Comparison of ENCODE assay signal across 17 cellular contexts in genomic region chr7:4799508-4800268, GRCh38. TPM values are rescaled to one million over a fixed set of nuclear protein-coding genes. Genes with fewer than 3 reads are reported as not detected.
DNase-seq lines count a peak whose midpoint lies in the region; ATAC-seq, FAIRE-seq and TF ChIP-seq lines count a peak whose summit lies in the region.
"Had no signal": no experiment of that assay in that cellular context is flagged by ENCODE, and none has a peak within 500 bp of the region (broad histone marks: within the 10 kb centered on the region; RNA-seq: fewer than 3 reads in every experiment).

No MANE protein-coding gene starts in this region.

- no peak for TF ChIP-seq POLR2A in A549 (IDR thresholded peaks at IDR 0.05; ENCODE audit: low read length)

- CTCF ChIA-PET in A549 (lab: Yijun Ruan, JAX) = interaction anchor here (0.8 to 6.3 kb wide), 14 partner anchors 8 to 374 kb away, joined by 3 to 58 read pairs (median 7); partner anchors contain the start of gene RADIL
- CTCF ChIA-PET in WTC11 (lab: Charles Lee) = interaction anchor here (0.8 to 4.4 kb wide), 6 partner anchors 16 to 287 kb away, joined by 3 to 36 read pairs (median 4); partner anchors contain the start of genes AP5Z1 and RADIL

- no peak for TF ChIP-seq EP300 in A549 (IDR thresholded peaks at IDR 0.05)

- no peaks in the 10 kb centered on the region for H3K27me3 ChIP-seq in left ventricle myocardium inferior (ENCODE audit: low read depth)
- H3K27me3 ChIP-seq: vagina had no signal

- H3K4me1 ChIP-seq in A549 (no peaks in the 10 kb centered on the region), left ventricle myocardium inferior (peaks cover 23% of the 10 kb centered on the region)

- H3K4me3 Mint-ChIP-seq in WTC11 = no peak overlapping the region
- H3K4me3 Mint-ChIP-seq: naive B cell; T-helper 1 cell treated with Interleukin-12 subunit alpha and Interleukin-12 subunit beta and Interleukin-4 antibody, amounts not matched to agents 30 μg/mL and 1 μg/mL, for 36 hours had no signal

- no peak for FAIRE-seq in A549 (lab: Jason Lieb, UNC)

- no peaks in the 10 kb centered on the region for H3K36me3 ChIP-seq in left ventricle myocardium inferior
- H3K36me3 ChIP-seq: stomach, vagina had no signal

- no peak overlapping the region for H3K4me2 ChIP-seq in A549

- H3K4me1 Mint-ChIP-seq in WTC11 = peaks cover 4% of the 10 kb centered on the region

- no peaks in the 10 kb centered on the region for H3K9me3 Mint-ChIP-seq in WTC11
- H3K9me3 Mint-ChIP-seq: naive B cell; T-helper 1 cell treated with Interleukin-12 subunit alpha and Interleukin-12 subunit beta and Interleukin-4 antibody, amounts not matched to agents 30 μg/mL and 1 μg/mL, for 36 hours had no signal

- DNase-seq in A549 (ENCODE audit: low read depth in 1 of 2, low spot score in 1 of 2) (no peak), ELF-1 (ENCODE audit: low read depth, low spot score) (peak; percentile 47), WTC11 (ENCODE audit: low spot score) (no peak), left ventricle myocardium inferior (peak; percentile 72)
- DNase-seq: activated CD8-positive, alpha-beta memory T cell treated with anti-CD3 and anti-CD28 coated beads, Interleukin-2, amount 50 U/mL, for 4 hours; activated naive CD4-positive, alpha-beta T cell; naive B cell; NCI-H2029; NCI-H69; stimulated activated CD4-positive, alpha-beta T cell treated with anti-CD3 and anti-CD28 coated beads, Interleukin-12 subunit alpha, Interleukin-12 subunit beta, amount 100 ng/mL, for 4 hours; stomach had no signal

- H3K27ac Mint-ChIP-seq in WTC11 = no peak overlapping the region

- intact Hi-C loops in left ventricle myocardium inferior (cut with micrococcal nuclease) = loop anchor here (10.0 kb wide), 1 partner anchor 285 kb away; no protein-coding TSS in a partner anchor

- no peak for TF ChIP-seq CTCF in A549 (IDR thresholded peaks at IDR 0.05)
- TF ChIP-seq CTCF in WTC11 (IDR thresholded peaks at IDR 0.05) = no peak
- no peak for TF ChIP-seq CTCF in left ventricle myocardium inferior (IDR thresholded peaks at IDR 0.05; ENCODE audit: borderline replicate concordance)

- H3K4me3 ChIP-seq in A549 (no peak overlapping the region), left ventricle myocardium inferior (no peak overlapping the region)
- H3K4me3 ChIP-seq: stomach, vagina had no signal

- POLR2A ChIA-PET in A549 (lab: Yijun Ruan, JAX) (no interaction called here), WTC11 (lab: Charles Lee) (interaction anchor here (1.2 kb wide), 1 partner anchor 14 kb away, joined by 3 read pairs; no protein-coding TSS in a partner anchor)

- ATAC-seq in A549 (peak; percentile 13 to 16; a peak in 3 of 6 replicates), WTC11 (peak; percentile 8), HG02623 (IDR thresholded peaks at IDR 0.05; ENCODE audit: unreplicated experiment) (no peak), GM19023 (IDR thresholded peaks at IDR 0.05; ENCODE audit: unreplicated experiment) (no peak), GM18498 (IDR thresholded peaks at IDR 0.05; ENCODE audit: unreplicated experiment) (no peak), HG02870 (IDR thresholded peaks at IDR 0.05; ENCODE audit: unreplicated experiment) (no peak)

- WGBS in A549 (ENCODE audit: missing lambda C conversion rate) = 78% methylated on average over 20 of the region's 39 CpGs

- H3K9me3 ChIP-seq in A549 (no peaks in the 10 kb centered on the region), left ventricle myocardium inferior (replicated peaks) (no peaks in the 10 kb centered on the region)
- H3K9me3 ChIP-seq: stomach, vagina had no signal

- H3K27ac ChIP-seq in A549 (no peak overlapping the region), left ventricle myocardium inferior (replicated peaks) (peak overlapping the region; percentile 33)
- H3K27ac ChIP-seq: stomach, vagina had no signal

- H3K27me3 Mint-ChIP-seq in WTC11 (ENCODE audit: low read depth) = no peaks in the 10 kb centered on the region
- H3K27me3 Mint-ChIP-seq: naive B cell had no signal

- H3K36me3 Mint-ChIP-seq in WTC11 = no peaks in the 10 kb centered on the region
- H3K36me3 Mint-ChIP-seq: naive B cell had no signal

- TF ChIP-seq RAD21 in A549 (conservative IDR thresholded peaks at IDR 0.05 in 1 of 2, IDR thresholded peaks at IDR 0.05 in 1 of 2) = no peak

TF ChIP-seq in A549, 52 proteins besides CTCF, POLR2A, EP300 and RAD21:
- TF ChIP-seq HEYL (CRISPR knock-in tag; IDR thresholded peaks at IDR 0.05) = no peak

TF ChIP-seq in WTC11, 78 proteins besides CTCF, POLR2A, EP300 and RAD21:
- TF ChIP-seq ATF3 (CRISPR knock-in tag; conservative IDR thresholded peaks at IDR 0.05) (no peak), USF2 (CRISPR knock-in tag; IDR thresholded peaks at IDR 0.05) (peak; percentile 51; the same call in 1 of the 2 replicates), FOXJ3 (CRISPR knock-in tag; IDR thresholded peaks at IDR 0.05; ENCODE audit: borderline replicate concordance) (no peak), ELF4 (CRISPR knock-in tag; IDR thresholded peaks at IDR 0.05; ENCODE audit: low read depth) (no peak), ZNF121 (CRISPR knock-in tag; IDR thresholded peaks at IDR 0.05) (no peak), GTF2I (CRISPR knock-in tag; conservative IDR thresholded peaks at IDR 0.05) (no peak)

RNA-seq across cellular contexts. Expression of gene AP5Z1, which starts 24.3 kb away (rescaled TPM):
- 6.8 and 7.1 TPM in 2 replicates for polyA plus RNA-seq in A549 (2011; rRNA removed)
- 16.4 and 24.3 TPM in 2 replicates for polyA plus RNA-seq in A549 (2012; cell fraction: cytosol; rRNA removed)
- polyA plus RNA-seq in A549 (2012; cell fraction: nucleus; rRNA removed) = 118 and 171 TPM in 2 replicates
- 17.6 to 22.7 TPM (median 21.8 TPM) in 3 replicates for polyA plus RNA-seq in A549 (2017; fragmentation: RNase III; extraction: RNeasy Plus Mini Kit Qiagen cat#74134 plus additional on column Dnase treatment)
- 4.6 and 6.7 TPM in 2 replicates for polyA minus RNA-seq in A549 (2011; rRNA and poly(A)+ RNA removed)
- total RNA-seq in WTC11 (2021) = 25.6 to 29.4 TPM (median 27.9 TPM) in 3 replicates
- total RNA-seq in left ventricle myocardium inferior = 13.4 TPM

Comparison
In these comparisons a context has a peak if more than half of its experiments do, and no peak if none do; other contexts are left out.
1. ATAC-seq: peak in A549 (2 of 2) and WTC11 (single experiment); none in HG02623 (single experiment), GM19023 (single experiment), GM18498 (single experiment) and HG02870 (single experiment).
2. DNase-seq: peak in ELF-1 (single experiment) and left ventricle myocardium inferior (single experiment); none in A549 (0 of 2) and WTC11 (single experiment).
3. Of the 8 proteins assayed by ChIP-seq in both WTC11 and A549: peak only in WTC11: USF2; only in A549: none; in both: none; in neither: 7.